ENCODE assay signal across 15 cellular contexts in the genomic region with DNA sequence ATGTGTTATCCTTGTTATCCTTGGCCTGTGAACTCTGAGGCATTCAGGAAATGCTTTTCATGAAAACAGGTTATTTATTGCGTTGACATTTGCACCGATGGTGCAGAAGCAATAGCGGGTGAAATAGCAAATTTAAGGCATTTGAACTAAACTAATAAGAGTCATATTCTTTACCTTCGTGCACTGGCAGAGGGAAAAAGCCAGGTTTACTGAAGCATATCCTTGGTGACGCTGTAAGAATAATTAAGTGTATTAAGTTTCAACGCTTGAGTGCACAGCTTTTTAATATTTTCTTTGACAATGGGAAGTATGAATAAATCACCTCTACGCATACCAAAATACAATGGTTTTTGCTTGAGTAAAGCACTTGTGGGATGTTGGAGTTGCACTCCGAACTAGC.
"Had no signal": no experiment of that assay in that cellular context is flagged by ENCODE, and none has a peak within 500 bp of the region (broad histone marks: within the 10 kb centered on the region; RNA-seq: fewer than 3 reads in every experiment).

No MANE protein-coding gene starts in this region.

- H3K36me3 Mint-ChIP-seq: memory B cell had no signal

- H3K27ac Mint-ChIP-seq: activated naive CD8-positive, alpha-beta T cell treated with anti-CD3 and anti-CD28 coated beads, Interleukin-2, amount 50 U/mL, for 24 hours; memory B cell had no signal

- H3K27me3 Mint-ChIP-seq: memory B cell had no signal

- DNase-seq: activated CD4-positive, alpha-beta T cell treated with anti-CD3 and anti-CD28 coated beads, Interleukin-2, amount 50 U/mL, for 4 hours; activated naive CD4-positive, alpha-beta T cell treated with Interleukin-2 at 50 U/mL for 16 hours; activated naive CD8-positive, alpha-beta T cell treated with anti-CD3 and anti-CD28 coated beads, Interleukin-2, amount 50 U/mL, for 24 hours; activated T-cell treated with anti-CD3 and anti-CD28 coated beads for 4 hours; anterior cingulate cortex; cortex of kidney; erythroblast; head of caudate nucleus; nucleus accumbens; retina; stimulated activated naive B cell treated with anti-CD40 and anti-IgM and Interleukin-4, amounts not matched to agents 10 μg/mL and 1 μg/mL and 100 μg/mL, for 72 hours; T-helper 2 cell; WERI-Rb-1 had no signal

- H3K4me3 ChIP-seq: breast epithelium had no signal

- ATAC-seq: activated naive CD8-positive, alpha-beta T cell treated with anti-CD3 and anti-CD28 coated beads, Interleukin-2, amount 50 U/mL, for 24 hours; stimulated activated naive B cell treated with anti-CD40 and anti-IgM and Interleukin-4, amounts not matched to agents 10 μg/mL and 1 μg/mL and 100 μg/mL, for 72 hours had no signal

- H3K27ac ChIP-seq: breast epithelium, WERI-Rb-1 had no signal

- H3K27me3 ChIP-seq: breast epithelium had no signal

- H3K9me3 Mint-ChIP-seq: activated naive CD8-positive, alpha-beta T cell treated with anti-CD3 and anti-CD28 coated beads, Interleukin-2, amount 50 U/mL, for 24 hours; memory B cell had no signal

- H3K36me3 ChIP-seq: breast epithelium, WERI-Rb-1 had no signal

- H3K9me3 ChIP-seq: breast epithelium had no signal

- H3K4me1 ChIP-seq: breast epithelium had no signal

- H3K4me3 Mint-ChIP-seq: activated naive CD8-positive, alpha-beta T cell treated with anti-CD3 and anti-CD28 coated beads, Interleukin-2, amount 50 U/mL, for 24 hours; memory B cell; stimulated activated naive B cell treated with anti-CD40 and anti-IgM and Interleukin-4, amounts not matched to agents 10 μg/mL and 1 μg/mL and 100 μg/mL, for 72 hours had no signal
